ENCODE assay signal across 9 cellular contexts in the genomic region with DNA sequence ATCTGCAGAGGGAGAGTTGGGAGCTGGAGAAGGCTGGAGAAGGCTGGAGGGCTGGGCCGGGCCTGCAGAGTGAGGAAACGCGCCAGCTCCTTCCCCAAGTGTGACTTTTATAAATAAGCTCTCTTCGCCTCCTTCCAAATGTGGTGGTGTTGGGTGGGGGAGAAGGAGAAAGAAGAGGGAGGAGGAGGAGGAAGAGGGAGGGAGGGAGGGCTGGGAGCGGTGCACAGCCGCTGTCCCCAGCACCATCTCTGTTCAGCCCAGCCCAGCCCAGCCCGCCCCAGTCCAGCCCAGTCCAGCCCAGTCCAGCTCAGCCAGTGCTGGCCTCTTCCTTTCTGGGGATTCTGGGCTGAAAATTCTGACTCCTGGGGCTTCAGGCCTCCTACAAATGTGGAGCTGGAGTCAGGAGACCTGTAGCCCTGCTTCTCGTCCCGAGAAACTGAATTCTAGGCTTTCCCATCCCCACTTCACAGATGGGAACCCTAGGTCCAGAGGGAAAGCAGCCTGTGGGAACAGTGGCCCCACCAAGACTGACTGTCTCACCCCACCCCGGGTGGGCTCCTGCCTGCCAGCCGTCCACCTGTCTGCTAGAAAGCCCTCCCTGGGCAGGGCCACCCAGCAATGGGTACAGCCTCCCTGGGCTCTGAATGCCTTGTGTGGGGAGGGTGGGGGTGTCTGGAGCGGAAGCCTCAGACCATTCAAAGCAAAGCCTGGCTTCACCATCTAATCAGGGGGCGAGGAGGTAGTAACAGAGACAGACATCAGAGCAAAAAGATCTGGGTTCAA. TPM values are rescaled to one million over a fixed set of nuclear protein-coding genes. Genes with fewer than 3 reads are reported as not detected.
DNase-seq lines count a peak whose midpoint lies in the region; ATAC-seq, FAIRE-seq and TF ChIP-seq lines count a peak whose summit lies in the region.
"Had no signal": no experiment of that assay in that cellular context is flagged by ENCODE, and none has a peak within 500 bp of the region (broad histone marks: within the 10 kb centered on the region; RNA-seq: fewer than 3 reads in every experiment).

No MANE protein-coding gene starts in this region.

- H3K27me3 ChIP-seq in mesenchymal stem cell (ENCODE audit: control insufficient read depth in 1 of 2, insufficient read depth in 1 of 2, low read length in 2 of 2) (no peaks in the 10 kb centered on the region), gastrocnemius medialis (no peaks in the 10 kb centered on the region)

- no peaks in the 10 kb centered on the region for H3K79me1 ChIP-seq in mesenchymal stem cell (replicated peaks; ENCODE audit: low read length, poor library complexity, severe bottlenecking)

- H3K9me3 ChIP-seq in A549 (no peaks in the 10 kb centered on the region), mesenchymal stem cell (ENCODE audit: control insufficient read depth, low read length) (no peaks in the 10 kb centered on the region), gastrocnemius medialis (no peaks in the 10 kb centered on the region)
- H3K9me3 ChIP-seq: mucosa of descending colon had no signal

- no peak for TF ChIP-seq RAD21 in A549 (conservative IDR thresholded peaks at IDR 0.05 in 1 of 2, IDR thresholded peaks at IDR 0.05 in 1 of 2)

- H3K4me1 ChIP-seq in A549 (peaks cover 78% of the 10 kb centered on the region), mesenchymal stem cell (ENCODE audit: control insufficient read depth, insufficient read depth, low read depth, low read length) (peaks cover 50% of the 10 kb centered on the region), gastrocnemius medialis (peaks cover 10 to 28% of the 10 kb centered on the region in 2 donors)

- H2AFZ ChIP-seq in mesenchymal stem cell (ENCODE audit: low read depth, low read length): no peak overlapping the region

- CTCF ChIA-PET in A549 (lab: Yijun Ruan, JAX): interaction anchor here (1.3 to 8.4 kb wide), 7 partner anchors 8 to 137 kb away, joined by 5 to 105 read pairs (median 32); no protein-coding TSS in a partner anchor

- POLR2A ChIA-PET in A549 (lab: Yijun Ruan, JAX): interaction anchor here (0.5 to 4.9 kb wide), 4 partner anchors 11 to 164 kb away, joined by 3 to 135 read pairs (median 4); no protein-coding TSS in a partner anchor

- in situ Hi-C loops in gastrocnemius medialis (cut with MboI; ENCODE audit: low sequenced_read_pairs in 4 of 4): loop anchor here in 1 of 4 donors (10.0 kb wide), 1 partner anchor 102 kb away; no protein-coding TSS in a partner anchor

- peak overlapping the region in 1 of 2 experiments; percentile 23 for H3K23ac ChIP-seq in mesenchymal stem cell (ENCODE audit: low read length in 2 of 2)

- TF ChIP-seq EP300 in A549 (IDR thresholded peaks at IDR 0.05): no peak

- no peak for FAIRE-seq in A549 (lab: Jason Lieb, UNC)

- H4K91ac ChIP-seq in mesenchymal stem cell (ENCODE audit: low read length): peak overlapping the region; percentile 72

- peak overlapping the region; percentile 8 for H2BK5ac ChIP-seq in mesenchymal stem cell (ENCODE audit: low read depth, low read length, poor library complexity, severe bottlenecking)

- H3K27ac ChIP-seq in A549 (peak overlapping the region; percentile 99 to 100), angular gyrus (ENCODE audit: low read depth, low read length) (peak overlapping the region; percentile 40), mesenchymal stem cell (ENCODE audit: low read length, poor library complexity, severe bottlenecking) (peak overlapping the region; percentile 95), gastrocnemius medialis (no peak overlapping the region)

- peak overlapping the region; percentile 100 for H3K4me3 ChIP-seq in A549
- H3K4me3 ChIP-seq in mesenchymal stem cell (ENCODE audit: insufficient read depth in 1 of 2, low read depth in 1 of 2, low read length in 2 of 2): peak overlapping the region in 1 of 2 experiments; percentile 89
- no peak overlapping the region for H3K4me3 ChIP-seq in gastrocnemius medialis
- H3K4me3 ChIP-seq: mucosa of descending colon had no signal

- intact Hi-C loops in gastrocnemius medialis (cut with DNase I; ENCODE audit: low total_unique reads): loop anchor here (5.0 kb wide), 1 partner anchor 35 kb away; the partner anchor contains the start of genes BUD23 and DNAJC30

- peak overlapping the region; percentile 80 for H2AK5ac ChIP-seq in mesenchymal stem cell (ENCODE audit: low read length, severe bottlenecking)

- 24% methylated on average over 12 of the region's 13 CpGs for WGBS in A549 (ENCODE audit: missing lambda C conversion rate)
- whole genome bisulfite sequencing in mesenchymal stem cell: 65% methylated on average over 7 of the region's 13 CpGs

- H2BK120ac ChIP-seq in mesenchymal stem cell (ENCODE audit: low read depth, low read length): peak overlapping the region; percentile 73

- H3K18ac ChIP-seq in mesenchymal stem cell (ENCODE audit: low read depth in 1 of 2, low read length in 2 of 2): peak overlapping the region; percentile 34 to 46

- H3K14ac ChIP-seq in mesenchymal stem cell (ENCODE audit: low read length in 2 of 2): no peak overlapping the region

- no peak for TF ChIP-seq POLR2A in A549 (IDR thresholded peaks at IDR 0.05; ENCODE audit: low read length)
- TF ChIP-seq POLR2A in gastrocnemius medialis (IDR thresholded peaks at IDR 0.05): no peak

- peak overlapping the region; percentile 73 for H2BK15ac ChIP-seq in mesenchymal stem cell (ENCODE audit: low read depth, poor library complexity, severe bottlenecking)

- peak overlapping the region; percentile 8 for H4K8ac ChIP-seq in mesenchymal stem cell (ENCODE audit: low read length)

- peak overlapping the region; percentile 35 to 85 for H2BK12ac ChIP-seq in mesenchymal stem cell (ENCODE audit: low read length in 2 of 2)

- ATAC-seq in A549 (peak in 1 of 2 experiments; percentile 3; a peak in 1 of 6 replicates), gastrocnemius medialis (no peak)

- TF ChIP-seq CTCF in A549 (IDR thresholded peaks at IDR 0.05): no peak
- no peak for TF ChIP-seq CTCF in GM10266 (IDR thresholded peaks at IDR 0.05; ENCODE audit: control insufficient read depth, insufficient read depth, low read depth, missing control alignments)
- TF ChIP-seq CTCF in gastrocnemius medialis (IDR thresholded peaks at IDR 0.05 in 4 of 5, conservative IDR thresholded peaks at IDR 0.05 in 1 of 5): no peak

- DNase-seq in A549 (ENCODE audit: low read depth in 1 of 2, low spot score in 1 of 2) (no peak), GM10266 (ENCODE audit: extremely low spot score) (peak; percentile 18), mesenchymal stem cell (peak; percentile 64), NCI-H345 treated with DMSO at 0.1 percent for 48 hours (lab: John Stamatoyannopoulos, UW; ENCODE audit: unreplicated experiment) (no peak), HuH-7.5 (ENCODE audit: low spot score) (no peak), gastrocnemius medialis (no peak)
- no peak for DNase-seq in stimulated activated CD8-positive, alpha-beta memory T cell treated with anti-CD3 and anti-CD28 coated beads, Interleukin-4, amount 100 ng/mL, for 48 hours

- peak overlapping the region; percentile 100 for H3K4me2 ChIP-seq in A549
- peak overlapping the region; percentile 74 for H3K4me2 ChIP-seq in mesenchymal stem cell (ENCODE audit: low read length, poor library complexity, severe bottlenecking)

- H3K9ac ChIP-seq in mesenchymal stem cell (ENCODE audit: low read length): peak overlapping the region; percentile 88

- peaks cover 21 to 27% of the 10 kb centered on the region in 2 experiments for H3K36me3 ChIP-seq in mesenchymal stem cell (ENCODE audit: control insufficient read depth in 1 of 2, insufficient read depth in 2 of 2, low read depth in 1 of 2, low read length in 2 of 2)
- no peaks in the 10 kb centered on the region for H3K36me3 ChIP-seq in gastrocnemius medialis

- H3K4ac ChIP-seq in mesenchymal stem cell (ENCODE audit: low read depth in 1 of 2, low read length in 2 of 2): peak overlapping the region in 1 of 2 experiments; percentile 11

RNA-seq across cellular contexts. Expression of gene STX1A, which starts 2.3 kb away (rescaled TPM):
- polyA plus RNA-seq in A549 (2011; rRNA removed): 72.9 and 81.7 TPM in 2 replicates
- polyA plus RNA-seq in A549 (2012; cell fraction: cytosol; rRNA removed): 83.3 and 90.6 TPM in 2 replicates
- 316 and 405 TPM in 2 replicates for polyA plus RNA-seq in A549 (2012; cell fraction: nucleus; rRNA removed)
- 48.3 to 59.0 TPM (median 49.2 TPM) in 3 replicates for polyA plus RNA-seq in A549 (2017; fragmentation: RNase III; extraction: RNeasy Plus Mini Kit Qiagen cat#74134 plus additional on column Dnase treatment)
- 53.0 and 59.8 TPM in 2 replicates for polyA minus RNA-seq in A549 (2011; rRNA and poly(A)+ RNA removed)
- polyA plus RNA-seq in mesenchymal stem cell (2013, experiment 1 of 2): 10.0 TPM
- 9.9 TPM for polyA plus RNA-seq in mesenchymal stem cell (2013, experiment 2 of 2)
- total RNA-seq in gastrocnemius medialis: 1 to 10 TPM in 3 of 4 donors, under 1 TPM in 1; 0.83 to 8.1 (median 3.2) TPM

RNA-seq across cellular contexts. Expression of gene ABHD11, which starts 21.4 kb away (rescaled TPM):
- polyA plus RNA-seq in A549 (2011; rRNA removed) (8.1 and 10.4 TPM in 2 replicates), A549 (2017; fragmentation: RNase III; extraction: RNeasy Plus Mini Kit Qiagen cat#74134 plus additional on column Dnase treatment) (13.7 to 15.2 TPM (median 15.1 TPM) in 3 replicates)
- polyA plus RNA-seq in A549 (2012; cell fraction: cytosol; rRNA removed): 29.2 and 33.7 TPM in 2 replicates
- polyA plus RNA-seq in A549 (2012; cell fraction: nucleus; rRNA removed): 36.0 and 40.6 TPM in 2 replicates
- 14.5 and 18.2 TPM in 2 replicates for polyA minus RNA-seq in A549 (2011; rRNA and poly(A)+ RNA removed)
- 7.2 TPM for polyA plus RNA-seq in mesenchymal stem cell (2013, experiment 1 of 2)
- 7.1 TPM for polyA plus RNA-seq in mesenchymal stem cell (2013, experiment 2 of 2)
- total RNA-seq in gastrocnemius medialis: 1 to 10 TPM; 3.2 to 9.4 (median 7.6) TPM

RNA-seq across cellular contexts. Expression of gene BUD23, which starts 33.8 kb away (rescaled TPM):
- polyA plus RNA-seq in A549 (2011; rRNA removed) (131 and 161 TPM in 2 replicates), A549 (2017; fragmentation: RNase III; extraction: RNeasy Plus Mini Kit Qiagen cat#74134 plus additional on column Dnase treatment) (130 to 145 TPM (median 134 TPM) in 3 replicates)
- 174 and 207 TPM in 2 replicates for polyA plus RNA-seq in A549 (2012; cell fraction: cytosol; rRNA removed)
- 105 and 131 TPM in 2 replicates for polyA plus RNA-seq in A549 (2012; cell fraction: nucleus; rRNA removed)
- polyA minus RNA-seq in A549 (2011; rRNA and poly(A)+ RNA removed): 64.7 and 68.8 TPM in 2 replicates
- polyA plus RNA-seq in mesenchymal stem cell (2013, experiment 1 of 2): 75.0 TPM
- 76.6 TPM for polyA plus RNA-seq in mesenchymal stem cell (2013, experiment 2 of 2)
- 100 to 1,000 TPM in 3 of 4 donors, 10 to 100 TPM in 1; 83.9 to 128 (median 114) TPM for total RNA-seq in gastrocnemius medialis

RNA-seq across cellular contexts. Expression of gene DNAJC30, which starts 34.0 kb away (rescaled TPM):
- polyA plus RNA-seq in A549 (2011; rRNA removed) (5.2 and 5.7 TPM in 2 replicates), A549 (2017; fragmentation: RNase III; extraction: RNeasy Plus Mini Kit Qiagen cat#74134 plus additional on column Dnase treatment) (8.9 to 10.1 TPM (median 9.3 TPM) in 3 replicates)
- polyA plus RNA-seq in A549 (2012; cell fraction: cytosol; rRNA removed): 8.1 and 12.9 TPM in 2 replicates
- 11.4 and 13.4 TPM in 2 replicates for polyA plus RNA-seq in A549 (2012; cell fraction: nucleus; rRNA removed)
- polyA minus RNA-seq in A549 (2011; rRNA and poly(A)+ RNA removed): 4.0 and 5.4 TPM in 2 replicates
- 11.8 TPM for polyA plus RNA-seq in mesenchymal stem cell (2013, experiment 1 of 2)
- 12.1 TPM for polyA plus RNA-seq in mesenchymal stem cell (2013, experiment 2 of 2)
- total RNA-seq in gastrocnemius medialis: 10 to 100 TPM in 1 of 4 donors, 1 to 10 TPM in 3; 3.9 to 10.5 (median 5.6) TPM

RNA-seq across cellular contexts. Expression of gene VPS37D, which starts 49.6 kb away (rescaled TPM):
- 3.3 and 3.8 TPM in 2 replicates for polyA plus RNA-seq in A549 (2011; rRNA removed)
- 3.2 and 4.5 TPM in 2 replicates for polyA plus RNA-seq in A549 (2012; cell fraction: cytosol; rRNA removed)
- 3.2 and 3.6 TPM in 2 replicates for polyA plus RNA-seq in A549 (2012; cell fraction: nucleus; rRNA removed)
- 2.2 to 2.9 TPM (median 2.6 TPM) in 3 replicates for polyA plus RNA-seq in A549 (2017; fragmentation: RNase III; extraction: RNeasy Plus Mini Kit Qiagen cat#74134 plus additional on column Dnase treatment)
- 2.1 and 3.3 TPM in 2 replicates for polyA minus RNA-seq in A549 (2011; rRNA and poly(A)+ RNA removed)
- polyA plus RNA-seq in mesenchymal stem cell (2013, experiment 1 of 2): 3.1 TPM
- 2.9 TPM for polyA plus RNA-seq in mesenchymal stem cell (2013, experiment 2 of 2)
- 1 to 10 TPM in 2 of 4 donors, under 1 TPM in 2; 0.64 to 2.5 (median 1.4) TPM for total RNA-seq in gastrocnemius medialis

Comparison
In these comparisons a context has a peak if more than half of its experiments do, and no peak if none do; other contexts are left out.
1. DNase-seq: peak in GM10266 (single experiment) and mesenchymal stem cell (single experiment); none in A549 (0 of 2), NCI-H345 treated with DMSO at 0.1 percent for 48 hours (single experiment), stimulated activated CD8-positive, alpha-beta memory T cell treated with anti-CD3 and anti-CD28 coated beads, Interleukin-4, amount 100 ng/mL, for 48 hours (single experiment), HuH-7.5 (single experiment) and gastrocnemius medialis (0 of 2).
2. H3K27ac ChIP-seq: peak in A549 (2 of 2), angular gyrus (single experiment) and mesenchymal stem cell (single experiment); none in gastrocnemius medialis (0 of 4).